In the genomic region with DNA sequence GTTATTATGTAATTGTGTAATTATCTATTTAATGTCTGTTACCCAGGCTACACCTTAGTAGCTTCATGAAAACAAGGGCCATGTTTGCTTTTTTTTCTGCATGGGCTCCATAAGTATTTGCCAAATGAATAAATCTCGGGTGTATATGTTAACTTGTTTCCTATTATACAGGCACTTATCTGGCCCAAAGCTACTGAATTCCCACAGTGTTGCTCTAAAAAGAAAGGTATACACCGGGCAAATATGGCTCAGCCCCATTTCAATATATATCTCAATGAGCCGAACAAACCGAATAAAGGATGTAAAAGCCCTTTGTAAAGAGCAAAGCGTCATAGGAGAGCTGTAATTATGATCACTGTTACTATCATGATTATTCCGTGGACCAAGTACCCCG, we compare ENCODE assay signal across 8 cellular contexts. TPM values are rescaled to one million over a fixed set of nuclear protein-coding genes. Genes with fewer than 3 reads are reported as not detected.
DNase-seq lines count a peak whose midpoint lies in the region; ATAC-seq, FAIRE-seq and TF ChIP-seq lines count a peak whose summit lies in the region.

No MANE protein-coding gene starts in this region.

- H3K4me1 ChIP-seq in Caco-2, result peaks cover 17% of the 10 kb centered on the region; the same call in 1 of the 2 replicates
- H3K4me1 ChIP-seq in MM.1S (ENCODE audit: low read length), result no peaks in the 10 kb centered on the region

- H3K4me3 ChIP-seq in Caco-2 (ENCODE audit: low read depth, low read length) (peak overlapping the region; percentile 69), MM.1S (ENCODE audit: low read length) (peak overlapping the region; percentile 90)

- peak; percentile 5 for ATAC-seq in central memory CD8-positive, alpha-beta T cell (replicated peaks; ENCODE audit: extremely low read depth, poor library complexity, severe bottlenecking)
- no peak for ATAC-seq in naive B cell (ENCODE audit: low read depth in 2 of 2)

- H3K36me3 ChIP-seq in Caco-2 (ENCODE audit: control insufficient read depth, insufficient read depth, low read length), result no peaks in the 10 kb centered on the region
- H3K36me3 ChIP-seq in MM.1S (replicated peaks; ENCODE audit: insufficient read depth, low read length), result no peaks in the 10 kb centered on the region

- H3K4me2 ChIP-seq in MM.1S (ENCODE audit: low read depth, low read length), result peak overlapping the region; percentile 70

- no peak for FAIRE-seq in GM12891 (lab: Jason Lieb, UNC)

- no peak for TF ChIP-seq POLR2A in GM12891 (IDR thresholded peaks at IDR 0.05; ENCODE audit: low read depth, low read length)

- peak overlapping the region; percentile 68; the same call in 1 of the 2 replicates for H3K9ac ChIP-seq in MM.1S (ENCODE audit: low read length)

- TF ChIP-seq CTCF in Caco-2 (IDR thresholded peaks at IDR 0.05; ENCODE audit: insufficient read depth in 1 of 2, low read depth in 1 of 2, low read length in 1 of 2, severe bottlenecking in 1 of 2, unreplicated experiment in 1 of 2) (no peak), MM.1S (IDR thresholded peaks at IDR 0.05; ENCODE audit: low read length) (no peak)

- BruUV-seq in Caco-2 (replicated peaks; lab: Mats Ljungman, UMichigan), result TSS peak; percentile 50

- H3K27me3 ChIP-seq in Caco-2 (replicated peaks; ENCODE audit: control insufficient read depth, insufficient read depth, low read length), result no peaks in the 10 kb centered on the region
- H3K27me3 ChIP-seq in MM.1S (replicated peaks; ENCODE audit: insufficient read depth, low read length), result no peaks in the 10 kb centered on the region

- peaks cover 6% of the 10 kb centered on the region for H3K36me3 Mint-ChIP-seq in Caco-2 (ENCODE audit: insufficient read depth, unreplicated experiment)
- peaks cover 6% of the 10 kb centered on the region for H3K36me3 Mint-ChIP-seq in central memory CD8-positive, alpha-beta T cell (ENCODE audit: insufficient read depth)
- peaks cover 0 to 6% of the 10 kb centered on the region in 2 donors for H3K36me3 Mint-ChIP-seq in naive B cell

- H3K4me3 Mint-ChIP-seq in Caco-2 (ENCODE audit: unreplicated experiment) (peak overlapping the region; percentile 92), naive B cell (peak overlapping the region; percentile 91 to 99 (median 96))
- peak overlapping the region; percentile 94 for H3K4me3 Mint-ChIP-seq in central memory CD8-positive, alpha-beta T cell

- H3K27me3 Mint-ChIP-seq in Caco-2 (ENCODE audit: insufficient read depth, unreplicated experiment), result peaks cover 4% of the 10 kb centered on the region
- peaks cover 19% of the 10 kb centered on the region for H3K27me3 Mint-ChIP-seq in central memory CD8-positive, alpha-beta T cell
- peaks cover 0 to 8% (median 2%) of the 10 kb centered on the region in 3 donors for H3K27me3 Mint-ChIP-seq in naive B cell

- intact Hi-C loops in Caco-2 (cut with micrococcal nuclease; ENCODE audit: unreplicated experiment), result loop anchor here (10.0 kb wide), 1 partner anchor 974 kb away; no protein-coding TSS in a partner anchor

- no peaks in the 10 kb centered on the region for H4K20me1 ChIP-seq in MM.1S (ENCODE audit: insufficient read depth, low read length)

- no peaks in the 10 kb centered on the region for H3F3A ChIP-seq in MM.1S (ENCODE audit: insufficient read depth, low read length)

- no peak overlapping the region for H3K27ac ChIP-seq in MM.1S (ENCODE audit: low read length)

- H3K9me2 ChIP-seq in MM.1S (replicated peaks; ENCODE audit: insufficient read depth, low read length), result no peaks in the 10 kb centered on the region

- CTCF ChIA-PET in Caco-2 (lab: Charles Lee), result no interaction called here

- DNase-seq in Caco-2 (no peak), MM.1S (no peak), naive B cell (no peak), CD1c-positive myeloid dendritic cell (ENCODE audit: extremely low spot score) (no peak), NCI-H446 treated with DMSO at 0.1 percent for 48 hours (lab: John Stamatoyannopoulos, UW) (no peak), GM12891 (ENCODE audit: insufficient read length, low spot score) (no peak), GF-D8 (lab: John Stamatoyannopoulos, UW) (no peak)
- DNase-seq in central memory CD8-positive, alpha-beta T cell (ENCODE audit: low spot score in 2 of 2), result no peak

- H2AFZ ChIP-seq in MM.1S (ENCODE audit: low read length), result peak overlapping the region; percentile 96

- no peaks in the 10 kb centered on the region for H3K9me3 Mint-ChIP-seq in Caco-2 (ENCODE audit: unreplicated experiment)
- H3K9me3 Mint-ChIP-seq in central memory CD8-positive, alpha-beta T cell, result no peaks in the 10 kb centered on the region
- no peaks in the 10 kb centered on the region for H3K9me3 Mint-ChIP-seq in naive B cell

- H3K9me3 ChIP-seq in Caco-2 (no peaks in the 10 kb centered on the region), MM.1S (replicated peaks; ENCODE audit: insufficient read depth, low read length) (no peaks in the 10 kb centered on the region)

- H3K4me1 Mint-ChIP-seq in Caco-2 (ENCODE audit: low read depth, unreplicated experiment), result no peaks in the 10 kb centered on the region
- H3K4me1 Mint-ChIP-seq in central memory CD8-positive, alpha-beta T cell, result peaks cover 42% of the 10 kb centered on the region
- H3K4me1 Mint-ChIP-seq in naive B cell, result peaks cover 0 to 20% (median 13%) of the 10 kb centered on the region in 3 donors

- no peaks in the 10 kb centered on the region for H3K79me2 ChIP-seq in MM.1S (ENCODE audit: low read length)

- POLR2A ChIA-PET in Caco-2 (lab: Charles Lee), result interaction anchor here (0.6 kb wide), 1 partner anchor 1109 kb away, joined by 3 read pairs; no protein-coding TSS in a partner anchor

- peak overlapping the region; percentile 65 for H3K27ac Mint-ChIP-seq in Caco-2 (ENCODE audit: unreplicated experiment)
- H3K27ac Mint-ChIP-seq in central memory CD8-positive, alpha-beta T cell (ENCODE audit: low read depth), result peak overlapping the region; percentile 95
- H3K27ac Mint-ChIP-seq in naive B cell, result peak overlapping the region; percentile 77 to 98 (median 92)

TF ChIP-seq in GM12891, 5 proteins besides CTCF, POLR2A, EP300 and RAD21:
- no peak for TF ChIP-seq POLR2AphosphoS5 (IDR thresholded peaks at IDR 0.05; ENCODE audit: low read depth, low read length)
- TF ChIP-seq POU2F2 (IDR thresholded peaks at IDR 0.05; ENCODE audit: low read depth, low read length), result no peak
- no peak for TF ChIP-seq TAF1 (IDR thresholded peaks at IDR 0.05; ENCODE audit: low read depth, low read length)
- TF ChIP-seq SPI1 (IDR thresholded peaks at IDR 0.05; ENCODE audit: low read depth, low read length), result no peak
- TF ChIP-seq PAX5 (IDR thresholded peaks at IDR 0.05; ENCODE audit: insufficient read depth, low read length, severe bottlenecking), result no peak

RNA-seq across cellular contexts. Expression of gene PAQR3, which starts 0.8 kb away (rescaled TPM):
- 13.3 and 13.8 TPM in 2 replicates for total RNA-seq in Caco-2 (2022)
- 1 to 10 TPM; 5.1 to 8.6 (median 7.5) TPM for polyA plus RNA-seq in naive B cell (ENCODE audit: low read depth in 6 of 6)
- 1.4 TPM for polyA plus RNA-seq in GM12891 (2012; ENCODE audit: low read depth, missing spikeins)
